Comparison of ENCODE assay signal across 16 cellular contexts in genomic region chr21:37402251-37402867, GRCh38. TPM values are rescaled to one million over a fixed set of nuclear protein-coding genes. Genes with fewer than 3 reads are reported as not detected.
DNase-seq lines count a peak whose midpoint lies in the region; ATAC-seq, FAIRE-seq and TF ChIP-seq lines count a peak whose summit lies in the region.
"Had no signal": no experiment of that assay in that cellular context is flagged by ENCODE, and none has a peak within 500 bp of the region (broad histone marks: within the 10 kb centered on the region; RNA-seq: fewer than 3 reads in every experiment).

No MANE protein-coding gene starts in this region.

- no peak overlapping the region for H3K4me3 ChIP-seq in HEK293 (ENCODE audit: low read depth, low read length)
- H3K4me3 ChIP-seq in GM12878, result no peak overlapping the region
- H3K4me3 ChIP-seq in neutrophil (ENCODE audit: low read depth in 1 of 2, low read length in 1 of 2), result no peak overlapping the region

- no peaks in the 10 kb centered on the region for H3K27me3 ChIP-seq in GM12878 (replicated peaks in 1 of 2; ENCODE audit: control insufficient read depth in 2 of 2, insufficient read depth in 2 of 2, low read length in 1 of 2)
- H3K27me3 ChIP-seq in neutrophil, result no peaks in the 10 kb centered on the region

- POLR2A ChIA-PET in HEK293 (lab: Yijun Ruan, JAX), result no interaction called here
- POLR2A ChIA-PET in GM12878 (lab: Charles Lee), result no interaction called here

- H3K27ac ChIP-seq in HEK293 (ENCODE audit: extremely low read depth, low read depth, low read length) (no peak overlapping the region), GM12878 (ENCODE audit: control insufficient read depth, insufficient read depth) (no peak overlapping the region), neutrophil (peak overlapping the region; percentile 23)

- TF ChIP-seq POLR2A in GM12878 (IDR thresholded peaks at IDR 0.05; ENCODE audit: low read depth, low read length) (no peak), GM18505 (IDR thresholded peaks at IDR 0.05; ENCODE audit: borderline replicate concordance, extremely low read depth, insufficient read depth, insufficient read length) (no peak)

- H3K9me3 ChIP-seq in HEK293 (ENCODE audit: control insufficient read depth, insufficient read depth, low read depth, low read length) (no peaks in the 10 kb centered on the region), GM12878 (replicated peaks; ENCODE audit: control insufficient read depth, insufficient read depth, low read length) (peaks cover 15% of the 10 kb centered on the region), neutrophil (no peaks in the 10 kb centered on the region)

- peak overlapping the region; percentile 24 for H3K27ac Mint-ChIP-seq in activated CD8-positive, alpha-beta memory T cell treated with anti-CD3 and anti-CD28 coated beads, Interleukin-2, amount 10 ng/mL, durations not matched to agents 7 days and 5 days
- H3K27ac Mint-ChIP-seq: CD4-positive, alpha-beta T cell had no signal

- no peak for TF ChIP-seq EP300 in GM12878 (IDR thresholded peaks at IDR 0.05; ENCODE audit: borderline replicate concordance in 1 of 2, control insufficient read depth in 1 of 2, low read depth in 2 of 2, low read length in 2 of 2)

- WGBS in GM12878 (ENCODE audit: insufficient coverage, insufficient replicate concordance, low lambda C conversion rate, missing lambda C conversion rate), result 84% methylated on average over 3 of the region's 3 CpGs

- H3K36me3 ChIP-seq in HEK293 (ENCODE audit: control insufficient read depth in 2 of 2, insufficient read depth in 1 of 2, low read length in 2 of 2), result no peaks in the 10 kb centered on the region
- no peaks in the 10 kb centered on the region for H3K36me3 ChIP-seq in GM12878 (ENCODE audit: control insufficient read depth in 2 of 2, insufficient read depth in 2 of 2, low read length in 1 of 2)
- no peaks in the 10 kb centered on the region for H3K36me3 ChIP-seq in neutrophil

- H3K9me3 Mint-ChIP-seq in activated CD8-positive, alpha-beta memory T cell treated with anti-CD3 and anti-CD28 coated beads, Interleukin-2, amount 10 ng/mL, durations not matched to agents 7 days and 5 days (ENCODE audit: low read depth), result peaks cover 13% of the 10 kb centered on the region

- BruUV-seq in GM12878 (replicated peaks; lab: Mats Ljungman, UMichigan), result no TSS peak

- H4K20me1 ChIP-seq in GM12878 (ENCODE audit: control insufficient read depth, insufficient read depth), result peaks cover 9% of the 10 kb centered on the region

- no peak for TF ChIP-seq CTCF in HEK293 (tag by site-specific recombination; IDR thresholded peaks at IDR 0.05)
- no peak for TF ChIP-seq CTCF in GM12878 (IDR thresholded peaks at IDR 0.05 in 2 of 3, conservative IDR thresholded peaks at IDR 0.05 in 1 of 3; ENCODE audit: control insufficient read depth in 2 of 3, extremely low read depth in 1 of 3, insufficient read depth in 1 of 3, low read depth in 3 of 3, low read length in 3 of 3)
- no peak for TF ChIP-seq CTCF in neutrophil (IDR thresholded peaks at IDR 0.05)

- H2AFZ ChIP-seq in GM12878 (ENCODE audit: control insufficient read depth, low read depth, low read length), result no peak overlapping the region

- peaks cover 95% of the 10 kb centered on the region for H3K79me2 ChIP-seq in GM12878 (ENCODE audit: control insufficient read depth, insufficient read depth, low read length)

- no peak for TF ChIP-seq RAD21 in GM12878 (IDR thresholded peaks at IDR 0.05; ENCODE audit: insufficient read depth, low read depth, low read length)

- H3K9ac ChIP-seq in GM12878 (ENCODE audit: control insufficient read depth, insufficient read depth, low read length), result no peak overlapping the region

- in situ Hi-C loops in GM12878 (cut with MboI), result no loop called here

- no peak overlapping the region for H3K4me3 Mint-ChIP-seq in activated CD8-positive, alpha-beta memory T cell treated with anti-CD3 and anti-CD28 coated beads, Interleukin-2, amount 10 ng/mL, durations not matched to agents 7 days and 5 days
- H3K4me3 Mint-ChIP-seq: CD4-positive, alpha-beta T cell had no signal

- RAD21 ChIA-PET in GM12878 (lab: Charles Lee; ENCODE audit: unreplicated experiment), result interaction anchor here (0.8 kb wide), 1 partner anchor 18 kb away, joined by 3 read pairs; no protein-coding TSS in a partner anchor

- intact Hi-C loops in GM12878 (cut with micrococcal nuclease; ENCODE audit: unreplicated experiment), result no loop called here

- CTCF ChIA-PET in activated CD8-positive, alpha-beta memory T cell treated with anti-CD3 and anti-CD28 coated beads, Interleukin-2, amount 10 ng/mL, durations not matched to agents 7 days and 5 days (lab: Charles Lee), result interaction anchor here (1.0 kb wide), 1 partner anchor 14 kb away, joined by 3 read pairs; no protein-coding TSS in a partner anchor
- CTCF ChIA-PET in HEK293 (lab: Yijun Ruan, JAX) (interaction anchor here (0.7 to 1.3 kb wide), 2 partner anchors 32 to 91 kb away, joined by 3 to 6 read pairs; no protein-coding TSS in a partner anchor), GM12878 (lab: Yijun Ruan, JAX) (interaction anchor here (0.5 to 1.3 kb wide), 6 partner anchors 8 to 1081 kb away, joined by 3 to 4 read pairs (median 4); no protein-coding TSS in a partner anchor)

- H3K4me1 ChIP-seq in HEK293 (ENCODE audit: control insufficient read depth, insufficient read depth, low read length), result peaks cover 12% of the 10 kb centered on the region
- H3K4me1 ChIP-seq in GM12878 (ENCODE audit: control insufficient read depth, insufficient read depth, low read length), result peaks cover 20% of the 10 kb centered on the region
- peaks cover 7 to 23% of the 10 kb centered on the region in 2 experiments for H3K4me1 ChIP-seq in neutrophil (ENCODE audit: control insufficient read depth in 1 of 2, insufficient read depth in 1 of 2, low read depth in 1 of 2, low read length in 1 of 2)

- FAIRE-seq in GM12878 (lab: Jason Lieb, UNC), result no peak
- FAIRE-seq: H54 had no signal

- DNase-seq in activated CD8-positive, alpha-beta memory T cell treated with anti-CD3 and anti-CD28 coated beads, Interleukin-2, amount 10 ng/mL, durations not matched to agents 7 days and 5 days, result no peak
- DNase-seq in activated CD8-positive, alpha-beta memory T cell treated with anti-CD3 and anti-CD28 coated beads for 24 hours, result no peak
- DNase-seq in GM12878 (ENCODE audit: low read depth, low spot score) (no peak), NCI-H524 treated with DMSO at 0.1 percent for 48 hours (lab: John Stamatoyannopoulos, UW) (no peak)
- DNase-seq: CD4-positive, alpha-beta T cell; DND-41; GDM1; NCI-H1436; NCI-H2029 treated with DMSO at 0.1 percent for 48 hours; NCI-H524; RPMI8226 had no signal

- SMC1A ChIA-PET in GM12878 (lab: Charles Lee; ENCODE audit: uncharacterized antibody, unreplicated experiment), result interaction anchor here (0.8 to 1.3 kb wide), 4 partner anchors 8 to 20 kb away, joined by 3 to 6 read pairs (median 5); no protein-coding TSS in a partner anchor

- peaks cover 60% of the 10 kb centered on the region for H3K4me1 Mint-ChIP-seq in activated CD8-positive, alpha-beta memory T cell treated with anti-CD3 and anti-CD28 coated beads, Interleukin-2, amount 10 ng/mL, durations not matched to agents 7 days and 5 days

- no peaks in the 10 kb centered on the region for H3K27me3 Mint-ChIP-seq in activated CD8-positive, alpha-beta memory T cell treated with anti-CD3 and anti-CD28 coated beads, Interleukin-2, amount 10 ng/mL, durations not matched to agents 7 days and 5 days
- H3K27me3 Mint-ChIP-seq: CD4-positive, alpha-beta T cell had no signal

- no peak for ATAC-seq in activated CD8-positive, alpha-beta memory T cell treated with anti-CD3 and anti-CD28 coated beads, Interleukin-2, amount 10 ng/mL, durations not matched to agents 7 days and 5 days
- ATAC-seq in GM12878 (no peak), HG03139 (IDR thresholded peaks at IDR 0.05; ENCODE audit: unreplicated experiment) (no peak), GM18505 (IDR thresholded peaks at IDR 0.05; ENCODE audit: unreplicated experiment) (no peak)

- H3K36me3 Mint-ChIP-seq in activated CD8-positive, alpha-beta memory T cell treated with anti-CD3 and anti-CD28 coated beads, Interleukin-2, amount 10 ng/mL, durations not matched to agents 7 days and 5 days, result peaks cover 38% of the 10 kb centered on the region

- no peak overlapping the region for H3K4me2 ChIP-seq in GM12878 (ENCODE audit: control insufficient read depth, insufficient read depth)

TF ChIP-seq in HEK293, 187 proteins besides CTCF, POLR2A, EP300 and RAD21 (continues in another document):
- TF ChIP-seq ZNF585B (tag by site-specific recombination; IDR thresholded peaks at IDR 0.05) (no peak), SP2 (tag by site-specific recombination; IDR thresholded peaks at IDR 0.05) (no peak), PRDM1 (tag by site-specific recombination; IDR thresholded peaks at IDR 0.05) (peak; percentile 69), ZNF350 (tag by site-specific recombination; IDR thresholded peaks at IDR 0.05) (no peak)

TF ChIP-seq in GM12878, 131 proteins besides CTCF, POLR2A, EP300 and RAD21 (continues in another document):
- no peak for TF ChIP-seq SREBF1 (IDR thresholded peaks at IDR 0.05; ENCODE audit: low read length)

RNA-seq across cellular contexts. Expression of gene DYRK1A, which starts 35.8 kb away (rescaled TPM):
- 10 to 100 TPM; 75.7 to 83.3 TPM for total RNA-seq in activated CD8-positive, alpha-beta memory T cell treated with anti-CD3 and anti-CD28 coated beads, Interleukin-2, amount 10 ng/mL, durations not matched to agents 7 days and 5 days
- total RNA-seq in GM12878 (2013; cell fraction: nucleolus; rRNA removed), result 248 and 256 TPM in 2 replicates
- 43.0 and 46.4 TPM in 2 replicates for total RNA-seq in GM12878 (2014; rRNA removed)
- total RNA-seq in GM12878 (2014; rRNA removed; fragmentation: Illumina TruSeq; extraction: Trizol), result 45.1 and 47.3 TPM in 2 replicates
- 53.4 TPM in 2 replicates for total RNA-seq in GM12878 (2021)
- polyA plus RNA-seq in GM12878 (2011; ENCODE audit: low read depth), result 23.1 TPM
- polyA plus RNA-seq in GM12878 (2011; rRNA removed), result 49.9 and 68.6 TPM in 2 replicates
- polyA plus RNA-seq in GM12878 (2011; cell fraction: cytosol; rRNA removed), result 49.4 and 59.7 TPM in 2 replicates
- polyA plus RNA-seq in GM12878 (2011; cell fraction: nucleus; rRNA removed), result 105 and 126 TPM in 2 replicates
- polyA plus RNA-seq in GM12878 (2012), result 23.5 and 24.4 TPM in 2 replicates
- polyA plus RNA-seq in GM12878 (2014; fragmentation: Illumina TruSeq; extraction: Trizol), result 30.5 and 31.9 TPM in 2 replicates
- polyA plus RNA-seq in GM12878 (2014; fragmentation: Nextera tagmentation; extraction: Ambion mirVana), result 1 to 10 TPM; 4.8 to 9.1 TPM
- polyA plus RNA-seq in GM12878 (2014; rRNA removed), result 27.1 and 29.4 TPM in 2 replicates
- 1 to 10 TPM; 2.4 to 3.0 TPM for polyA plus RNA-seq in GM12878 (2016; fragmentation: Nextera tagmentation; extraction: Ambion mirVana)
- 188 and 274 TPM in 2 replicates for polyA minus RNA-seq in GM12878 (2011; rRNA and poly(A)+ RNA removed)
- polyA minus RNA-seq in GM12878 (2011; cell fraction: cytosol; rRNA and poly(A)+ RNA removed), result 49.1 and 50.9 TPM in 2 replicates
- polyA minus RNA-seq in GM12878 (2011; cell fraction: nucleus; rRNA and poly(A)+ RNA removed), result 120 and 170 TPM in 2 replicates
